Comparison of ENCODE assay signal across 15 cellular contexts in the genomic region with DNA sequence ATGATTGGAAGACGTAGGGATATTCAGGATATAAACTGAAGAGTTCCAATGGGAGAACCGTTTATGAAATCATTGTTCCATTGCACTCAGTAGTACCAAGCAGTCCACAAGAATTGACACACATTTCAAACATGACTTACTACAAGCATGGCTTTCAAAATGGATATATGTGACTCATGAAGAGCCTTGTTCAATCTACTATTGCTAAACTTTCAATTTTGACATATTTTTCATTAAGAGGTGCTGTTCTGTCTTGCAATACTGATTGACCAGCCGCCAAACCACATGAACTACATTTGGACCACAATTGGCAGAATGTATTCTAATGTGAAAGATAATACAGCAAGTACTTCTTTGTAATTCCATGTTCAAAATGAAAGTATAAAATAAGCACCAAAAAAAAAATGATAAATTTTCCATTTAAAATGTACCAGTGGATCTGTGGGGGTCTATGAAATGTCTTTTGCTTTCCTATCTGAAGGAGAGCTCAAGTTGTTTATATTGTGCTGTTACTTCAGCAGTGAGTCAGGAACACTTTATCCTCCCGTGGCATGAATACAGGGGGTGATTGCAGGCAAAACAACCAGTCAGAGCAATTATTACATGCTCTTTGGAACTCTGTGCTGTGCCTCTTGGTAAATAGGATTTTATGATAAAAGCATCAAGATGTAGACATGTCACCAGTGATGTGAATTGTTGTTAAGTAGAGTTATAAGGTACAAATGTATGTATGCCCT.
A peak's percentile ranks its signal among the peaks of the same experiment; 100 is the strongest.
DNase-seq lines count a peak whose midpoint lies in the region; ATAC-seq, FAIRE-seq and TF ChIP-seq lines count a peak whose summit lies in the region.
"Had no signal": no experiment of that assay in that cellular context is flagged by ENCODE, and none has a peak within 500 bp of the region (broad histone marks: within the 10 kb centered on the region; RNA-seq: fewer than 3 reads in every experiment).

No MANE protein-coding gene starts in this region.

- TF ChIP-seq POLR2A in GM18505 (IDR thresholded peaks at IDR 0.05; ENCODE audit: borderline replicate concordance, extremely low read depth, insufficient read depth, insufficient read length): no peak

- no peaks in the 10 kb centered on the region for H3K27me3 ChIP-seq in RWPE2 (ENCODE audit: insufficient read depth, poor library complexity, severe bottlenecking)
- no peaks in the 10 kb centered on the region for H3K27me3 ChIP-seq in CD8-positive, alpha-beta memory T cell (ENCODE audit: insufficient read depth, low read length, poor library complexity, severe bottlenecking)

- FAIRE-seq in D721Med (lab: Jason Lieb, UNC): peak; percentile 38
- FAIRE-seq: frontal cortex had no signal

- no peaks in the 10 kb centered on the region for H3K36me3 ChIP-seq in RWPE2 (ENCODE audit: low read depth)
- H3K36me3 ChIP-seq in CD8-positive, alpha-beta memory T cell (ENCODE audit: insufficient read depth, low read length): no peaks in the 10 kb centered on the region

- ATAC-seq in RWPE2 (ENCODE audit: low read depth) (peak; percentile 94), HG02763 (IDR thresholded peaks at IDR 0.05; ENCODE audit: unreplicated experiment) (no peak), GM18505 (IDR thresholded peaks at IDR 0.05; ENCODE audit: unreplicated experiment) (no peak)
- ATAC-seq: stimulated activated effector memory CD8-positive, alpha-beta T cell treated with anti-CD3 and anti-CD28 coated beads, Interleukin-12 subunit alpha, Interleukin-12 subunit beta, amount 100 ng/mL, for 72 hours had no signal

- H3K27me3 Mint-ChIP-seq in CD8-positive, alpha-beta memory T cell: peaks cover 4 to 32% of the 10 kb centered on the region in 2 donors

- no peak overlapping the region for H3K4me3 ChIP-seq in RWPE2 (ENCODE audit: severe bottlenecking)
- no peak overlapping the region for H3K4me3 ChIP-seq in CD8-positive, alpha-beta memory T cell (ENCODE audit: low read length)

- H3K36me3 Mint-ChIP-seq in CD8-positive, alpha-beta memory T cell: no peaks in the 10 kb centered on the region
- H3K36me3 Mint-ChIP-seq: stimulated activated effector memory CD8-positive, alpha-beta T cell treated with anti-CD3 and anti-CD28 coated beads, Interleukin-12 subunit alpha, Interleukin-12 subunit beta, amount 100 ng/mL, for 72 hours had no signal

- H3K27ac Mint-ChIP-seq in CD8-positive, alpha-beta memory T cell: no peak overlapping the region
- H3K27ac Mint-ChIP-seq: activated CD4-positive, alpha-beta memory T cell treated with anti-CD3 and anti-CD28 coated beads, Interleukin-2, amount 10 ng/mL, durations not matched to agents 7 days and 5 days; stimulated activated effector memory CD8-positive, alpha-beta T cell treated with anti-CD3 and anti-CD28 coated beads, Interleukin-12 subunit alpha, Interleukin-12 subunit beta, amount 100 ng/mL, for 72 hours had no signal

- peaks cover 2 to 10% (median 7%) of the 10 kb centered on the region in 5 donors for H3K9me3 Mint-ChIP-seq in CD8-positive, alpha-beta memory T cell
- H3K9me3 Mint-ChIP-seq: stimulated activated effector memory CD8-positive, alpha-beta T cell treated with anti-CD3 and anti-CD28 coated beads, Interleukin-12 subunit alpha, Interleukin-12 subunit beta, amount 100 ng/mL, for 72 hours had no signal

- H3K9me3 ChIP-seq in RWPE2 (ENCODE audit: severe bottlenecking): no peaks in the 10 kb centered on the region
- no peaks in the 10 kb centered on the region for H3K9me3 ChIP-seq in CD8-positive, alpha-beta memory T cell (ENCODE audit: low read length)

- POLR2A ChIA-PET in CD8-positive, alpha-beta memory T cell (lab: Charles Lee): no interaction called here

- H3K27ac ChIP-seq in RWPE2 (ENCODE audit: poor library complexity, severe bottlenecking): peak overlapping the region; percentile 41
- no peak overlapping the region for H3K27ac ChIP-seq in CD8-positive, alpha-beta memory T cell (ENCODE audit: low read depth, low read length)
- H3K27ac ChIP-seq: C4-2B had no signal

- CTCF ChIA-PET in CD8-positive, alpha-beta memory T cell (lab: Charles Lee): no interaction called here

- DNase-seq in D721Med (ENCODE audit: insufficient read length, low spot score) (no peak), RWPE2 (ENCODE audit: low spot score) (no peak), fibroblast of peridontal ligament (ENCODE audit: extremely low read depth) (peak; percentile 90), renal cortical epithelial cell (ENCODE audit: low read depth) (peak; percentile 84), NCI-H146 (lab: John Stamatoyannopoulos, UW) (no peak)
- DNase-seq in CD8-positive, alpha-beta memory T cell: no peak
- DNase-seq: activated CD4-positive, alpha-beta memory T cell treated with anti-CD3 and anti-CD28 coated beads, Interleukin-2, amount 10 ng/mL, durations not matched to agents 7 days and 5 days; activated effector memory CD4-positive, alpha-beta T cell treated with anti-CD3 and anti-CD28 coated beads, Interleukin-2, amount 50 U/mL, for 16 hours; stimulated activated CD4-positive, alpha-beta T cell treated with anti-CD3 and anti-CD28 coated beads, Interleukin-1b, Interleukin-23, amount 100 ng/mL, for 48 hours had no signal

- no peak for TF ChIP-seq CTCF in D721Med (IDR thresholded peaks at IDR 0.05; ENCODE audit: insufficient read depth, missing control alignments)
- no peak for TF ChIP-seq CTCF in RWPE2 (IDR thresholded peaks at IDR 0.05; ENCODE audit: poor library complexity, severe bottlenecking)

- no peaks in the 10 kb centered on the region for H3K4me1 Mint-ChIP-seq in CD8-positive, alpha-beta memory T cell
- H3K4me1 Mint-ChIP-seq: activated CD4-positive, alpha-beta memory T cell treated with anti-CD3 and anti-CD28 coated beads, Interleukin-2, amount 10 ng/mL, durations not matched to agents 7 days and 5 days; central memory CD8-positive, alpha-beta T cell; stimulated activated effector memory CD8-positive, alpha-beta T cell treated with anti-CD3 and anti-CD28 coated beads, Interleukin-12 subunit alpha, Interleukin-12 subunit beta, amount 100 ng/mL, for 72 hours had no signal

- H3K4me3 Mint-ChIP-seq in CD8-positive, alpha-beta memory T cell: no peak overlapping the region
- H3K4me3 Mint-ChIP-seq: activated CD4-positive, alpha-beta memory T cell treated with anti-CD3 and anti-CD28 coated beads, Interleukin-2, amount 10 ng/mL, durations not matched to agents 7 days and 5 days; central memory CD8-positive, alpha-beta T cell; stimulated activated effector memory CD8-positive, alpha-beta T cell treated with anti-CD3 and anti-CD28 coated beads, Interleukin-12 subunit alpha, Interleukin-12 subunit beta, amount 100 ng/mL, for 72 hours had no signal

- peaks cover 11% of the 10 kb centered on the region for H3K4me1 ChIP-seq in RWPE2 (ENCODE audit: insufficient read depth, poor library complexity, severe bottlenecking)
- H3K4me1 ChIP-seq in CD8-positive, alpha-beta memory T cell (ENCODE audit: insufficient read depth, low read length): no peaks in the 10 kb centered on the region

Comparison
In these comparisons a context has a peak if more than half of its experiments do, and no peak if none do; other contexts are left out.
1. DNase-seq: peak in fibroblast of peridontal ligament (single experiment) and renal cortical epithelial cell (single experiment); none in D721Med (single experiment), RWPE2 (single experiment), NCI-H146 (single experiment) and CD8-positive, alpha-beta memory T cell (0 of 5).